9 cellular contexts compared by ENCODE assay signal in the genomic region with DNA sequence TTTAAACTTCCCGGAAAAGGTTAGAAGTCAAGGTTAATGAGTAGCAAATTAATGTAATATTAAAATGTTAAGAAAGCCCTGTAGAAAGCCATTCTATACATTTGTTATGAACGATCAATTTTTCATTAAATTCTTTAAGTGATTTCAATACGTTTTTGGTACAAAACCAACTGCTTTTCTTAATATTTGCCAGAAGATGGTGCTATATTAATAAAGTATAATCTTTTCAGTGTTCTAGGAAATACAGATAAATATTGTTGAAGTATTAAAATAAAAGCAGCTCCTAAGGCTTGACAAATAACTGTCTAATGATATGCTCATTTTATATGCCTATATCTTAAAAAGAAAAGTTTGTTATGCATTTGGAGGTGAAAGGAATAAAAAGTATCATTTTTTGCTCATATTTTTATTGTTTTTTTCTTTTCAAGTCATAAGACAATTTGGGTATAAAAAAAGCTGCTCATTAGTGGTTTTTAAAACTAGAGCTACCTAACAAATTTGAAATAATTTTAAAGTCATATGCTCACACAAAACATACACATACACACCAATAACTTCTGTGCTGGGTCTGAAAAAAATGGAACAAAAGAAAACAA.
DNase-seq lines count a peak whose midpoint lies in the region; ATAC-seq and TF ChIP-seq lines count a peak whose summit lies in the region.
"Had no signal": no experiment of that assay in that cellular context is flagged by ENCODE, and none has a peak within 500 bp of the region (broad histone marks: within the 10 kb centered on the region; RNA-seq: fewer than 3 reads in every experiment).

No MANE protein-coding gene starts in this region.

- H3K4me1 Mint-ChIP-seq in natural killer cell: no peaks in the 10 kb centered on the region
- no peaks in the 10 kb centered on the region for H3K4me1 Mint-ChIP-seq in natural killer cell treated with Interleukin-12 subunit alpha and Interleukin-12 subunit beta and Interleukin-15 and Interleukin-18, amount 100 ng/mL, for 72 hours (ENCODE audit: low read depth in 2 of 2)
- H3K4me1 Mint-ChIP-seq in endothelial cell (ENCODE audit: unreplicated experiment): peaks cover 5% of the 10 kb centered on the region
- H3K4me1 Mint-ChIP-seq: activated naive CD8-positive, alpha-beta T cell treated with anti-CD3 and anti-CD28 coated beads, Interleukin-2, amount 50 U/mL, for 24 hours had no signal

- no peaks in the 10 kb centered on the region for H3K4me1 ChIP-seq in gastroesophageal sphincter
- H3K4me1 ChIP-seq in upper lobe of left lung: no peaks in the 10 kb centered on the region

- H3K27ac Mint-ChIP-seq in natural killer cell: no peak overlapping the region
- H3K27ac Mint-ChIP-seq in natural killer cell treated with Interleukin-12 subunit alpha and Interleukin-12 subunit beta and Interleukin-15 and Interleukin-18, amount 100 ng/mL, for 72 hours: no peak overlapping the region
- H3K27ac Mint-ChIP-seq in endothelial cell (ENCODE audit: unreplicated experiment): no peak overlapping the region
- H3K27ac Mint-ChIP-seq: activated naive CD8-positive, alpha-beta T cell treated with anti-CD3 and anti-CD28 coated beads, Interleukin-2, amount 50 U/mL, for 24 hours had no signal

- H3K4me3 Mint-ChIP-seq in natural killer cell (no peak overlapping the region), endothelial cell (ENCODE audit: unreplicated experiment) (no peak overlapping the region)
- no peak overlapping the region for H3K4me3 Mint-ChIP-seq in natural killer cell treated with Interleukin-12 subunit alpha and Interleukin-12 subunit beta and Interleukin-15 and Interleukin-18, amount 100 ng/mL, for 72 hours
- H3K4me3 Mint-ChIP-seq: activated naive CD8-positive, alpha-beta T cell treated with anti-CD3 and anti-CD28 coated beads, Interleukin-2, amount 50 U/mL, for 24 hours had no signal

- H3K27me3 Mint-ChIP-seq in natural killer cell (ENCODE audit: low read depth in 2 of 2): no peaks in the 10 kb centered on the region
- peaks cover 0 to 3% of the 10 kb centered on the region in 2 donors for H3K27me3 Mint-ChIP-seq in natural killer cell treated with Interleukin-12 subunit alpha and Interleukin-12 subunit beta and Interleukin-15 and Interleukin-18, amount 100 ng/mL, for 72 hours
- H3K27me3 Mint-ChIP-seq in endothelial cell (ENCODE audit: unreplicated experiment): peaks cover 2% of the 10 kb centered on the region
- H3K27me3 Mint-ChIP-seq: activated naive CD8-positive, alpha-beta T cell treated with anti-CD3 and anti-CD28 coated beads, Interleukin-2, amount 50 U/mL, for 24 hours had no signal

- ATAC-seq in natural killer cell (no peak), GM19463 (IDR thresholded peaks at IDR 0.05; ENCODE audit: unreplicated experiment) (no peak), gastroesophageal sphincter (no peak), GM19452 (IDR thresholded peaks at IDR 0.05; ENCODE audit: unreplicated experiment) (no peak), upper lobe of left lung (ENCODE audit: low FRiP score in 2 of 2) (no peak)
- no peak for ATAC-seq in natural killer cell treated with Interleukin-12 subunit alpha and Interleukin-12 subunit beta and Interleukin-15 and Interleukin-18, amount 100 ng/mL, for 72 hours
- ATAC-seq: activated naive CD8-positive, alpha-beta T cell treated with anti-CD3 and anti-CD28 coated beads, Interleukin-2, amount 50 U/mL, for 24 hours had no signal

- H3K4me3 ChIP-seq in gastroesophageal sphincter: no peak overlapping the region
- no peak overlapping the region for H3K4me3 ChIP-seq in upper lobe of left lung

- TF ChIP-seq EP300 in gastroesophageal sphincter (IDR thresholded peaks at IDR 0.05): no peak
- no peak for TF ChIP-seq EP300 in upper lobe of left lung (IDR thresholded peaks at IDR 0.05)

- H3K36me3 Mint-ChIP-seq in natural killer cell (no peaks in the 10 kb centered on the region), endothelial cell (ENCODE audit: low read depth, unreplicated experiment) (no peaks in the 10 kb centered on the region)
- H3K36me3 Mint-ChIP-seq in natural killer cell treated with Interleukin-12 subunit alpha and Interleukin-12 subunit beta and Interleukin-15 and Interleukin-18, amount 100 ng/mL, for 72 hours: no peaks in the 10 kb centered on the region

- H3K27ac ChIP-seq in gastroesophageal sphincter: no peak overlapping the region
- H3K27ac ChIP-seq in upper lobe of left lung: no peak overlapping the region

- TF ChIP-seq POLR2A in gastroesophageal sphincter (IDR thresholded peaks at IDR 0.05) (no peak), upper lobe of left lung (IDR thresholded peaks at IDR 0.05) (no peak)

- 8 to 16% methylated on average over 3 of the region's 3 CpGs for WGBS in gastroesophageal sphincter (ENCODE audit: low coverage in 1 of 2), 2 donors
- 25 to 31% methylated on average over 3 of the region's 3 CpGs for WGBS in upper lobe of left lung, 2 donors

- TF ChIP-seq CTCF in natural killer cell (IDR thresholded peaks at IDR 0.05) (peak; percentile 19), endothelial cell (IDR thresholded peaks at IDR 0.05; ENCODE audit: unreplicated experiment) (peak; percentile 62), gastroesophageal sphincter (IDR thresholded peaks at IDR 0.05) (peak in 1 of 4 experiments; percentile 22), upper lobe of left lung (IDR thresholded peaks at IDR 0.05) (peak in 1 of 6 experiments; percentile 22)

- H3K9me3 Mint-ChIP-seq in natural killer cell (no peaks in the 10 kb centered on the region), endothelial cell (ENCODE audit: unreplicated experiment) (no peaks in the 10 kb centered on the region)
- H3K9me3 Mint-ChIP-seq in natural killer cell treated with Interleukin-12 subunit alpha and Interleukin-12 subunit beta and Interleukin-15 and Interleukin-18, amount 100 ng/mL, for 72 hours: no peaks in the 10 kb centered on the region
- H3K9me3 Mint-ChIP-seq: activated naive CD8-positive, alpha-beta T cell treated with anti-CD3 and anti-CD28 coated beads, Interleukin-2, amount 50 U/mL, for 24 hours had no signal

- DNase-seq in natural killer cell (no peak), NCI-H82 (lab: John Stamatoyannopoulos, UW) (peak; percentile 16), endothelial cell (ENCODE audit: low spot score) (no peak), upper lobe of left lung (no peak)
- DNase-seq in natural killer cell treated with Interleukin-12 subunit alpha and Interleukin-12 subunit beta and Interleukin-15 and Interleukin-18, amount 100 ng/mL, for 72 hours (ENCODE audit: low spot score): no peak
- DNase-seq: activated naive CD8-positive, alpha-beta T cell treated with anti-CD3 and anti-CD28 coated beads, Interleukin-2, amount 50 U/mL, for 24 hours had no signal

- H3K36me3 ChIP-seq in gastroesophageal sphincter (no peaks in the 10 kb centered on the region), upper lobe of left lung (no peaks in the 10 kb centered on the region)

- intact Hi-C loops in natural killer cell (cut with micrococcal nuclease): loop anchor here (1.0 kb wide), 1 partner anchor 611 kb away; no protein-coding TSS in a partner anchor

- H3K9me3 ChIP-seq in gastroesophageal sphincter (no peaks in the 10 kb centered on the region), upper lobe of left lung (no peaks in the 10 kb centered on the region)

- peaks cover 3% of the 10 kb centered on the region for H3K27me3 ChIP-seq in gastroesophageal sphincter
- no peaks in the 10 kb centered on the region for H3K27me3 ChIP-seq in upper lobe of left lung
